ENCODE assay signal across 10 cellular contexts in the genomic region with DNA sequence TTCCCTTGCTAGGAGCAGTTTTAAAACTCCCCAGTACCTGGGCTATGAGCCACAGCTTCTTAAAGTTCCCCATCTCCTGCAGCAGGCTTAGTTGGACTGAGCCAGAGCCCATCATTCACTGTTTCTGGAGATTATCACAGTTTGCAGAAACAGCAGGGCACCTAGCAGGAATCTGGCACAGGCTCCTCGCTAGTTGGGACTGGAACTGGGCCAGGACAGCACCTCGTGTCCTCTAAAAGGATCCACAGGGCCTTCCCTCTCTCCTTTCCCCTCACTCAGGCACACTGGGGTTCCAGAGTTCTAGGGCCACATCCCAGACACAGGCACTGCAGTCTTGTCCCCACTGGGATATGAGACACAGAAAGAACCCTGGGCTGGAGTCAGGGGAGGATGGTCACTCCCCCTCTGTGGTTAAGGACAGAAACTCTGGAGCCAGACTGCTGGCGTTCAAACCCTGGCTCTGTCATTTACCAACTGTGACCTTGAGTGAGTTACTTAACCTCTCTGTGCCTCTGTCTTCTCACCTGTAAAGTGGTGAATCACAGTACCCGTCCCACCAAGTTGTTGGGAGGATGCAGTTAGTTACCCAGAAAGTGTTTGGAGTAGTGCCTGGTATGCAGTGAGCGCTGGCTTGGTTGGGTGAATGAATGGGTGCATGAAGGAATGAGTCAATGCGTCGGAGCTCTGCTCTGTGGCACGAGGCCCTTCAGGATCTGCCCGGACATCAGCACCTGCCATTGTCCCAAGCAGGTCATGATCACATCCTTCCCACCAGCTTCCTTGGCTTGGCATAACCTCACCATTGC. TPM values are rescaled to one million over a fixed set of nuclear protein-coding genes. Genes with fewer than 3 reads are reported as not detected.
A peak's percentile ranks its signal among the peaks of the same experiment; 100 is the strongest.
DNase-seq lines count a peak whose midpoint lies in the region; ATAC-seq and TF ChIP-seq lines count a peak whose summit lies in the region.
"Had no signal": no experiment of that assay in that cellular context is flagged by ENCODE, and none has a peak within 500 bp of the region (broad histone marks: within the 10 kb centered on the region; RNA-seq: fewer than 3 reads in every experiment).

No MANE protein-coding gene starts in this region.

- TF ChIP-seq RAD21 in Ishikawa (IDR thresholded peaks at IDR 0.05; ENCODE audit: low read depth), result peak; percentile 30

- DNase-seq in NCI-H2107 treated with DMSO at 0.1 percent for 48 hours (lab: John Stamatoyannopoulos, UW; ENCODE audit: unreplicated experiment), result no peak
- no peak for DNase-seq in GM19240 (ENCODE audit: insufficient read length, low spot score)
- no peak for DNase-seq in OCI-M1 (lab: John Stamatoyannopoulos, UW)
- DNase-seq: activated CD8-positive, alpha-beta memory T cell treated with anti-CD3 and anti-CD28 coated beads, Interleukin-2, amount 10 ng/mL, durations not matched to agents 7 days and 5 days; NCI-H510A had no signal

- H3K27me3 Mint-ChIP-seq in brain, result no peaks in the 10 kb centered on the region
- H3K27me3 Mint-ChIP-seq: activated CD8-positive, alpha-beta memory T cell treated with anti-CD3 and anti-CD28 coated beads, Interleukin-2, amount 10 ng/mL, durations not matched to agents 7 days and 5 days had no signal

- WGBS in mesodermal cell (ENCODE audit: insufficient coverage in 2 of 2), 2 experiments, result 87 to 90% methylated on average over 7 to 9 of the region's 9 CpGs

- TF ChIP-seq CTCF in C4-2B (conservative IDR thresholded peaks at IDR 0.05) (no peak), brain (conservative IDR thresholded peaks at IDR 0.05) (no peak)

- no peaks in the 10 kb centered on the region for H3K36me3 Mint-ChIP-seq in brain

- no peak for ATAC-seq in HG03442 (IDR thresholded peaks at IDR 0.05; ENCODE audit: unreplicated experiment)
- ATAC-seq: activated CD8-positive, alpha-beta memory T cell treated with anti-CD3 and anti-CD28 coated beads, Interleukin-2, amount 10 ng/mL, durations not matched to agents 7 days and 5 days had no signal

- no peak overlapping the region for H3K4me3 Mint-ChIP-seq in brain
- H3K4me3 Mint-ChIP-seq: activated CD8-positive, alpha-beta memory T cell treated with anti-CD3 and anti-CD28 coated beads, Interleukin-2, amount 10 ng/mL, durations not matched to agents 7 days and 5 days had no signal

- H3K27ac Mint-ChIP-seq in brain, result peak overlapping the region in 4 of 5 experiments; percentile 11 to 81 (median 22)
- H3K27ac Mint-ChIP-seq: activated CD8-positive, alpha-beta memory T cell treated with anti-CD3 and anti-CD28 coated beads, Interleukin-2, amount 10 ng/mL, durations not matched to agents 7 days and 5 days had no signal

- peaks cover 80% of the 10 kb centered on the region for H3K4me1 Mint-ChIP-seq in brain

- H3K27ac ChIP-seq in C4-2B, result peak overlapping the region; percentile 44
- H3K27ac ChIP-seq in mesodermal cell (ENCODE audit: low read depth, low read length, severe bottlenecking), result peak overlapping the region; percentile 86

- no peak overlapping the region for H3K4me3 ChIP-seq in mesodermal cell (ENCODE audit: extremely low read depth, insufficient read depth, low read length, poor library complexity, severe bottlenecking)

- H3K9me3 ChIP-seq in mesodermal cell (ENCODE audit: control insufficient read depth, low read length), result no peaks in the 10 kb centered on the region

- peaks cover 11% of the 10 kb centered on the region for H3K36me3 ChIP-seq in mesodermal cell (ENCODE audit: control insufficient read depth, insufficient read depth, low read length)

- peak; percentile 72 for TF ChIP-seq EP300 in Ishikawa (IDR thresholded peaks at IDR 0.05; ENCODE audit: borderline replicate concordance)

- peaks cover 67% of the 10 kb centered on the region for H3K4me1 ChIP-seq in mesodermal cell (ENCODE audit: control insufficient read depth, insufficient read depth, low read length, poor library complexity, severe bottlenecking)

- no peaks in the 10 kb centered on the region for H3K9me3 Mint-ChIP-seq in brain

TF ChIP-seq in Ishikawa, 13 proteins besides CTCF, POLR2A, EP300 and RAD21:
- TF ChIP-seq CEBPB (IDR thresholded peaks at IDR 0.05) (peak; percentile 24; the same call in 1 of the 2 replicates), TEAD4 (IDR thresholded peaks at IDR 0.05) (peak; percentile 81), CREB1 (IDR thresholded peaks at IDR 0.05; ENCODE audit: low read depth) (no peak), ZBTB7A (IDR thresholded peaks at IDR 0.05; ENCODE audit: low read depth) (no peak), NFIC (IDR thresholded peaks at IDR 0.05) (peak; percentile 99), YY1 (IDR thresholded peaks at IDR 0.05; ENCODE audit: low read depth) (0 out of 2 replicates have a peak, but pooled peaks have one; percentile 24), TAF1 (IDR thresholded peaks at IDR 0.05; ENCODE audit: low read depth) (0 out of 2 replicates have a peak, but pooled peaks have one; percentile 1), EGR1 (IDR thresholded peaks at IDR 0.05) (no peak), TCF12 (IDR thresholded peaks at IDR 0.05; ENCODE audit: low read depth) (peak; percentile 90), FOXM1 (IDR thresholded peaks at IDR 0.05; ENCODE audit: borderline replicate concordance, low read depth) (no peak; the same call in 1 of the 2 replicates)
- TF ChIP-seq, protein P1, sequence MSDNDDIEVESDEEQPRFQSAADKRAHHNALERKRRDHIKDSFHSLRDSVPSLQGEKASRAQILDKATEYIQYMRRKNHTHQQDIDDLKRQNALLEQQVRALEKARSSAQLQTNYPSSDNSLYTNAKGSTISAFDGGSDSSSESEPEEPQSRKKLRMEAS (IDR thresholded peaks at IDR 0.05), result peak; percentile 86
- TF ChIP-seq, protein P2, sequence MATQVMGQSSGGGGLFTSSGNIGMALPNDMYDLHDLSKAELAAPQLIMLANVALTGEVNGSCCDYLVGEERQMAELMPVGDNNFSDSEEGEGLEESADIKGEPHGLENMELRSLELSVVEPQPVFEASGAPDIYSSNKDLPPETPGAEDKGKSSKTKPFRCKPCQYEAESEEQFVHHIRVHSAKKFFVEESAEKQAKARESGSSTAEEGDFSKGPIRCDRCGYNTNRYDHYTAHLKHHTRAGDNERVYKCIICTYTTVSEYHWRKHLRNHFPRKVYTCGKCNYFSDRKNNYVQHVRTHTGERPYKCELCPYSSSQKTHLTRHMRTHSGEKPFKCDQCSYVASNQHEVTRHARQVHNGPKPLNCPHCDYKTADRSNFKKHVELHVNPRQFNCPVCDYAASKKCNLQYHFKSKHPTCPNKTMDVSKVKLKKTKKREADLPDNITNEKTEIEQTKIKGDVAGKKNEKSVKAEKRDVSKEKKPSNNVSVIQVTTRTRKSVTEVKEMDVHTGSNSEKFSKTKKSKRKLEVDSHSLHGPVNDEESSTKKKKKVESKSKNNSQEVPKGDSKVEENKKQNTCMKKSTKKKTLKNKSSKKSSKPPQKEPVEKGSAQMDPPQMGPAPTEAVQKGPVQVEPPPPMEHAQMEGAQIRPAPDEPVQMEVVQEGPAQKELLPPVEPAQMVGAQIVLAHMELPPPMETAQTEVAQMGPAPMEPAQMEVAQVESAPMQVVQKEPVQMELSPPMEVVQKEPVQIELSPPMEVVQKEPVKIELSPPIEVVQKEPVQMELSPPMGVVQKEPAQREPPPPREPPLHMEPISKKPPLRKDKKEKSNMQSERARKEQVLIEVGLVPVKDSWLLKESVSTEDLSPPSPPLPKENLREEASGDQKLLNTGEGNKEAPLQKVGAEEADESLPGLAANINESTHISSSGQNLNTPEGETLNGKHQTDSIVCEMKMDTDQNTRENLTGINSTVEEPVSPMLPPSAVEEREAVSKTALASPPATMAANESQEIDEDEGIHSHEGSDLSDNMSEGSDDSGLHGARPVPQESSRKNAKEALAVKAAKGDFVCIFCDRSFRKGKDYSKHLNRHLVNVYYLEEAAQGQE (IDR thresholded peaks at IDR 0.05; ENCODE audit: low read depth), result no peak
- TF ChIP-seq, protein P3, sequence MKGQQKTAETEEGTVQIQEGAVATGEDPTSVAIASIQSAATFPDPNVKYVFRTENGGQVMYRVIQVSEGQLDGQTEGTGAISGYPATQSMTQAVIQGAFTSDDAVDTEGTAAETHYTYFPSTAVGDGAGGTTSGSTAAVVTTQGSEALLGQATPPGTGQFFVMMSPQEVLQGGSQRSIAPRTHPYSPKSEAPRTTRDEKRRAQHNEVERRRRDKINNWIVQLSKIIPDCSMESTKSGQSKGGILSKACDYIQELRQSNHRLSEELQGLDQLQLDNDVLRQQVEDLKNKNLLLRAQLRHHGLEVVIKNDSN (IDR thresholded peaks at IDR 0.05), result no peak

RNA-seq across cellular contexts. Expression of a gene that starts 18.8 kb away (rescaled TPM):
- 70.1 TPM for polyA plus RNA-seq in brain (ENCODE audit: insufficient read depth, low read depth, low replicate concordance)
- polyA plus RNA-seq in mesodermal cell (2013, experiment 1 of 2), result 279 TPM
- polyA plus RNA-seq in mesodermal cell (2013, experiment 2 of 2), result 263 TPM
